23 cellular contexts compared by ENCODE assay signal in the genomic region with DNA sequence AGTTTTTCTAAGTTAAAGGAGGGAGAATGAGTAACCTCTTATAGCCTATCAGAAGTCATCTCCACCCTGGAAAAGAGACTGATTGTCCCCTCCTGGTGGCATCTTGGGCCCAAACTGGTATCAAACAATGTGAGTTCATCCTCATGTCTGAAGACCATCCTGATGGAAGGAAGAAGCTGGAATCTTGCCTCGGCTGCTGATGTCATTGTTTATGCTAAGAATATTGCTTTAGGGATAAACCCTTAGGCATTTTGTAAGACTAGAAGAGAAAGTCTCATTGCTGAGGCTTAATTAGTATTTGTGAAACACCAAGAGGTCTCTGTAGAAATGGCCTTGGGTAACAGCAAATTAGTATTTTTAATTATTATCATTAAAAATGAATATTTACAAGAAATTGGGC.
DNase-seq lines count a peak whose midpoint lies in the region; ATAC-seq lines count a peak whose summit lies in the region.
"Had no signal": no experiment of that assay in that cellular context is flagged by ENCODE, and none has a peak within 500 bp of the region (broad histone marks: within the 10 kb centered on the region; RNA-seq: fewer than 3 reads in every experiment).

No MANE protein-coding gene starts in this region.

- ATAC-seq in HG02938 (IDR thresholded peaks at IDR 0.05; ENCODE audit: unreplicated experiment): no peak
- ATAC-seq: HepG2 had no signal

- no peaks in the 10 kb centered on the region for H3K4me1 Mint-ChIP-seq in activated CD4-positive, alpha-beta memory T cell treated with anti-CD3 and anti-CD28 coated beads for 36 hours (ENCODE audit: low read depth)
- H3K4me1 Mint-ChIP-seq: CD8-positive, alpha-beta memory T cell had no signal

- H3K27ac Mint-ChIP-seq in activated CD4-positive, alpha-beta memory T cell treated with anti-CD3 and anti-CD28 coated beads for 36 hours: no peak overlapping the region
- H3K27ac Mint-ChIP-seq: CD8-positive, alpha-beta memory T cell had no signal

- no peaks in the 10 kb centered on the region for H3K27me3 Mint-ChIP-seq in activated CD4-positive, alpha-beta memory T cell treated with anti-CD3 and anti-CD28 coated beads for 36 hours

- intact Hi-C loops in activated CD4-positive, alpha-beta memory T cell treated with anti-CD3 and anti-CD28 coated beads for 36 hours (cut with micrococcal nuclease): no loop called here

- no peaks in the 10 kb centered on the region for H3K9me3 Mint-ChIP-seq in activated CD4-positive, alpha-beta memory T cell treated with anti-CD3 and anti-CD28 coated beads for 36 hours

- no peaks in the 10 kb centered on the region for H3K36me3 Mint-ChIP-seq in activated CD4-positive, alpha-beta memory T cell treated with anti-CD3 and anti-CD28 coated beads for 36 hours
- H3K36me3 Mint-ChIP-seq: CD8-positive, alpha-beta memory T cell had no signal

- POLR2A ChIA-PET in activated CD4-positive, alpha-beta memory T cell treated with anti-CD3 and anti-CD28 coated beads for 36 hours (lab: Charles Lee): no interaction called here

- no peak overlapping the region for H3K4me3 Mint-ChIP-seq in activated CD4-positive, alpha-beta memory T cell treated with anti-CD3 and anti-CD28 coated beads for 36 hours
- H3K4me3 Mint-ChIP-seq: CD8-positive, alpha-beta memory T cell had no signal

- peak; percentile 66 for DNase-seq in EL
- peak; percentile 14 for DNase-seq in NCI-H226
- DNase-seq in fibroblast of peridontal ligament (ENCODE audit: extremely low read depth): peak; percentile 73
- DNase-seq in amygdala (lab: John Stamatoyannopoulos, UW): no peak
- no peak for DNase-seq in NCI-H748 treated with DMSO at 0.1 percent for 48 hours (lab: John Stamatoyannopoulos, UW)
- no peak for DNase-seq in activated CD4-positive, alpha-beta memory T cell treated with anti-CD3 and anti-CD28 coated beads for 36 hours
- DNase-seq: AML-193; Calu3; CD8-positive, alpha-beta memory T cell; DMS153; GF-D8; KG1; NCI-H1092 treated with DMSO at 0.1 percent for 48 hours; NCI-H1436 treated with DMSO at 0.1 percent for 48 hours; NCI-H2029; NCI-H2227 treated with DMSO at 0.1 percent for 48 hours; NCI-H510A treated with DMSO at 0.1 percent for 48 hours; NCI-H774; NK-92 treated with Interleukin-12 subunit alpha and Interleukin-12 subunit beta, amount 100 ng/mL, for 24 hours; SIG-M5; SK-N-SH had no signal

- CTCF ChIA-PET in activated CD4-positive, alpha-beta memory T cell treated with anti-CD3 and anti-CD28 coated beads for 36 hours (lab: Charles Lee): no interaction called here

Comparison
In these comparisons a context has a peak if more than half of its experiments do, and no peak if none do; other contexts are left out.
1. DNase-seq: peak in EL (single experiment), NCI-H226 (single experiment) and fibroblast of peridontal ligament (single experiment); none in amygdala (0 of 56), NCI-H748 treated with DMSO at 0.1 percent for 48 hours (single experiment) and activated CD4-positive, alpha-beta memory T cell treated with anti-CD3 and anti-CD28 coated beads for 36 hours (single experiment).